Comparison of ENCODE assay signal across 22 cellular contexts in genomic region chr10:132728321-132728720, GRCh38. TPM values are rescaled to one million over a fixed set of nuclear protein-coding genes. Genes with fewer than 3 reads are reported as not detected.
DNase-seq lines count a peak whose midpoint lies in the region; ATAC-seq lines count a peak whose summit lies in the region.
"Had no signal": no experiment of that assay in that cellular context is flagged by ENCODE, and none has a peak within 500 bp of the region (broad histone marks: within the 10 kb centered on the region; RNA-seq: fewer than 3 reads in every experiment).

No MANE protein-coding gene starts in this region.

- no peak overlapping the region for H3K27ac ChIP-seq in BLaER1 treated with 17β-estradiol and CSF1 and Interleukin-3, amounts not matched to agents 10 nM and 100 nM
- H3K27ac ChIP-seq: A549, GM23248 had no signal

- H3K9ac ChIP-seq in BLaER1 treated with 17β-estradiol and CSF1 and Interleukin-3, amounts not matched to agents 10 nM and 100 nM: no peak overlapping the region
- H3K9ac ChIP-seq: GM23248 had no signal

- DNase-seq in NCI-H748 (lab: John Stamatoyannopoulos, UW; ENCODE audit: unreplicated experiment) (peak; percentile 6), NCI-H748 treated with DMSO at 0.1 percent for 48 hours (lab: John Stamatoyannopoulos, UW) (no peak), ELF-1 (ENCODE audit: low read depth, low spot score) (peak; percentile 67), SK-N-DZ (ENCODE audit: low spot score) (peak; percentile 58), HK-2 (ENCODE audit: unreplicated experiment) (no peak)
- no peak for DNase-seq in stimulated activated naive B cell treated with anti-CD40 and anti-IgM and Interleukin-4, amounts not matched to agents 10 μg/mL and 1 μg/mL and 100 μg/mL, for 72 hours
- DNase-seq: 8988T; ACHN; CD4-positive, alpha-beta T cell; CD8-positive, alpha-beta memory T cell; DMS 273 treated with DMSO at 0.1 percent for 48 hours; DND-41; GDM1; GM23248; H9; HFFc6 had no signal

- H3K4me1 ChIP-seq in BLaER1 treated with 17β-estradiol and CSF1 and Interleukin-3, amounts not matched to agents 10 nM and 100 nM: peaks cover 5 to 87% (median 77%) of the 10 kb centered on the region in 10 experiments; a peak in 19 of 20 replicates
- H3K4me1 ChIP-seq: A549 had no signal

- no peaks in the 10 kb centered on the region for H3K9me3 Mint-ChIP-seq in stimulated activated naive B cell treated with anti-CD40 and anti-IgM and Interleukin-4, amounts not matched to agents 10 μg/mL and 1 μg/mL and 100 μg/mL, for 72 hours
- H3K9me3 Mint-ChIP-seq: CD4-positive, alpha-beta T cell; H9; HFFc6 had no signal

- peaks cover 0 to 99% (median 85%) of the 10 kb centered on the region in 11 experiments; a peak in 18 of 22 replicates for H4K20me1 ChIP-seq in BLaER1 treated with 17β-estradiol and CSF1 and Interleukin-3, amounts not matched to agents 10 nM and 100 nM

- no peaks in the 10 kb centered on the region for H3K27me3 Mint-ChIP-seq in stimulated activated naive B cell treated with anti-CD40 and anti-IgM and Interleukin-4, amounts not matched to agents 10 μg/mL and 1 μg/mL and 100 μg/mL, for 72 hours
- H3K27me3 Mint-ChIP-seq: CD4-positive, alpha-beta T cell; CD8-positive, alpha-beta memory T cell had no signal

- H3K4me3 Mint-ChIP-seq in stimulated activated naive B cell treated with anti-CD40 and anti-IgM and Interleukin-4, amounts not matched to agents 10 μg/mL and 1 μg/mL and 100 μg/mL, for 72 hours: no peak overlapping the region
- H3K4me3 Mint-ChIP-seq: CD14-positive monocyte; CD4-positive, alpha-beta T cell; CD8-positive, alpha-beta memory T cell; H9; HFFc6 had no signal

- H3K27me3 ChIP-seq in BLaER1 treated with 17β-estradiol and CSF1 and Interleukin-3, amounts not matched to agents 10 nM and 100 nM: peaks cover 0 to 7% (median 0%) of the 10 kb centered on the region in 11 experiments; a peak in 7 of 22 replicates

- peak overlapping the region in 7 of 11 experiments; percentile 9 to 97 (median 30); a peak in 8 of 22 replicates for H3K4me2 ChIP-seq in BLaER1 treated with 17β-estradiol and CSF1 and Interleukin-3, amounts not matched to agents 10 nM and 100 nM
- H3K4me2 ChIP-seq: A549 had no signal

- H3K36me3 Mint-ChIP-seq in stimulated activated naive B cell treated with anti-CD40 and anti-IgM and Interleukin-4, amounts not matched to agents 10 μg/mL and 1 μg/mL and 100 μg/mL, for 72 hours: peaks cover 34 to 38% of the 10 kb centered on the region in 2 donors

- H3K9me3 ChIP-seq in BLaER1 treated with 17β-estradiol and CSF1 and Interleukin-3, amounts not matched to agents 10 nM and 100 nM (replicated peaks in 1 of 11): no peaks in the 10 kb centered on the region
- H3K9me3 ChIP-seq: A549 had no signal

- H3K4me1 Mint-ChIP-seq in stimulated activated naive B cell treated with anti-CD40 and anti-IgM and Interleukin-4, amounts not matched to agents 10 μg/mL and 1 μg/mL and 100 μg/mL, for 72 hours: no peaks in the 10 kb centered on the region
- H3K4me1 Mint-ChIP-seq: CD8-positive, alpha-beta memory T cell; H9 had no signal

- H3K27ac Mint-ChIP-seq in stimulated activated naive B cell treated with anti-CD40 and anti-IgM and Interleukin-4, amounts not matched to agents 10 μg/mL and 1 μg/mL and 100 μg/mL, for 72 hours: no peak overlapping the region
- H3K27ac Mint-ChIP-seq: CD4-positive, alpha-beta T cell; CD8-positive, alpha-beta memory T cell; H9; HFFc6 had no signal

- no peak for ATAC-seq in stimulated activated naive B cell treated with anti-CD40 and anti-IgM and Interleukin-4, amounts not matched to agents 10 μg/mL and 1 μg/mL and 100 μg/mL, for 72 hours (replicated peaks)
- ATAC-seq: A549, GM12878, HCT116 had no signal

- peaks cover 5 to 85% (median 23%) of the 10 kb centered on the region in 11 experiments; a peak in 16 of 22 replicates for H3K36me3 ChIP-seq in BLaER1 treated with 17β-estradiol and CSF1 and Interleukin-3, amounts not matched to agents 10 nM and 100 nM

- no peak overlapping the region for H3K4me3 ChIP-seq in BLaER1 treated with 17β-estradiol and CSF1 and Interleukin-3, amounts not matched to agents 10 nM and 100 nM
- H3K4me3 ChIP-seq: A549, GM12878, GM23248 had no signal

RNA-seq across cellular contexts. Expression of gene NKX6-2, which starts 57.6 kb away (rescaled TPM):
- 0.80 and 2.1 TPM in 2 replicates for polyA plus RNA-seq in SK-N-DZ (2014; cell fraction: cytosol; rRNA removed)
- polyA plus RNA-seq in SK-N-DZ (2014; cell fraction: nucleus; rRNA removed): 1.7 and 2.6 TPM in 2 replicates
- polyA plus RNA-seq: A549; BJ; CD14-positive monocyte; CD8-positive, alpha-beta memory T cell had no signal

Comparison
In these comparisons a context has a peak if more than half of its experiments do, and no peak if none do; other contexts are left out.
1. DNase-seq: peak in NCI-H748 (single experiment), ELF-1 (single experiment) and SK-N-DZ (single experiment); none in NCI-H748 treated with DMSO at 0.1 percent for 48 hours (single experiment), stimulated activated naive B cell treated with anti-CD40 and anti-IgM and Interleukin-4, amounts not matched to agents 10 μg/mL and 1 μg/mL and 100 μg/mL, for 72 hours (single experiment) and HK-2 (single experiment).